In the genomic region with DNA sequence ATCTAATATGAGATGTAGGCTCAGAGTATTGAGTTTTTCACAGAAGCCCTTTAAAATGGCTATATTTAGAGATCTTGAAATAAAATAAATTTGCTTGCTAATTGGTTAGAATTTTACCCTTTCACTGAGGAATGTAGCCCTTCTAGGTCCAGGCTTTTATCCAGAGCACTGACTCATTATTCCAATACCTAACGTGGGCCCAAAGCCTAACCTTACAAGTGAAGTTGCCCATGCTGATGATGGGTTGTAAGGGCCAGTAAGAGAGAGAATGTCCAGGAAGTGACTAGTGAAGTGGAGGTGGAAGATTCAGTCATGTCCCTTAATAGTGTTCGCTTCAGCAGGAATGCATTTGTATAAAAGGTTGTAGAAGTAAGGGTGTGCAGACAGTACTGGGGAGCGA, we compare ENCODE assay signal across 21 cellular contexts.
"Had no signal": no experiment of that assay in that cellular context is flagged by ENCODE, and none has a peak within 500 bp of the region (broad histone marks: within the 10 kb centered on the region; RNA-seq: fewer than 3 reads in every experiment).

No MANE protein-coding gene starts in this region.

- FAIRE-seq: keratinocyte had no signal

- ATAC-seq: activated T-cell treated with anti-CD3 and anti-CD28 coated beads, Interleukin-2, amount 50 U/mL, for 4 hours; gastroesophageal sphincter; heart right ventricle; mucosa of descending colon; naive thymus-derived CD4-positive, alpha-beta T cell; stimulated activated naive B cell treated with anti-CD40 and anti-IgM and Interleukin-4, amounts not matched to agents 10 μg/mL and 1 μg/mL and 100 μg/mL, for 72 hours; T-helper 17 cell had no signal

- H3K4me3 ChIP-seq: breast epithelium, gastroesophageal sphincter, heart right ventricle, left ventricle myocardium inferior, mucosa of descending colon, right atrium auricular region, tibial nerve, vagina had no signal

- DNase-seq: activated CD4-positive, alpha-beta memory T cell treated with anti-CD3 and anti-CD28 coated beads, Interleukin-2, amount 10 ng/mL, durations not matched to agents 7 days and 5 days; activated CD4-positive, alpha-beta T cell treated with anti-CD3 and anti-CD28 coated beads for 4 hours; activated gamma-delta T cell; activated naive CD8-positive, alpha-beta T cell treated with anti-CD3 and anti-CD28 coated beads for 36 hours; activated T-cell treated with anti-CD3 and anti-CD28 coated beads, Interleukin-2, amount 50 U/mL, for 4 hours; amygdala; dermis blood vessel endothelial cell; erythroblast; heart right ventricle; left ventricle myocardium inferior; mucosa of descending colon; naive thymus-derived CD4-positive, alpha-beta T cell; stimulated activated CD4-positive, alpha-beta T cell treated with anti-CD3 and anti-CD28 coated beads, Interleukin-4, amount 100 ng/mL, for 1 hour; stimulated activated naive B cell treated with anti-CD40 and anti-IgM and Interleukin-4, amounts not matched to agents 10 μg/mL and 1 μg/mL and 100 μg/mL, for 72 hours; T-helper 17 cell had no signal
